In the genomic region with DNA sequence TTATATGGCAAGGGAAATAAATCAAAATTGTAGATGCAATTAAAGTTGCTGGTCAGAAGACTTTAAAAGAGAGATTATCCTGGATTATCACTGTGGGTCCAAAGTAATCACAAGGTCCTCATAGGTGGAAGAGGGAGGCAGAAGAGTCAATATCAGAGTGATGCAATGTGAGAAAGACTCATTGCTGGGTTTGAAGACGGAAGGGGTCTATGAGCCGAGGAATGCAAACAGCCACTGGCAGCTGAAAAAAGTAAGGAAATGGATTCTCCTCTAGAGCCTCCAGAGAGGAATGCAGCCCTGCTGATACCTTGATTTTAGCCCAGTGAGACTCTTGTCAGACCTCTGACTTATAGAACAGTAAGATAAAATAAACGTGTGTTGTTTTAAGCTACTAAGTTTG, we compare ENCODE assay signal across 16 cellular contexts. TPM values are rescaled to one million over a fixed set of nuclear protein-coding genes. Genes with fewer than 3 reads are reported as not detected.
DNase-seq lines count a peak whose midpoint lies in the region; ATAC-seq and TF ChIP-seq lines count a peak whose summit lies in the region.
"Had no signal": no experiment of that assay in that cellular context is flagged by ENCODE, and none has a peak within 500 bp of the region (broad histone marks: within the 10 kb centered on the region; RNA-seq: fewer than 3 reads in every experiment).

No MANE protein-coding gene starts in this region.

- H3K27ac ChIP-seq in GM23338 (ENCODE audit: low read depth): peak overlapping the region; percentile 30
- 0 out of 2 replicates have a peak overlapping the region, but pooled peaks have one; percentile 3 for H3K27ac ChIP-seq in SU-DHL-6 (ENCODE audit: low read depth, low read length)
- no peak overlapping the region for H3K27ac ChIP-seq in mesendoderm (ENCODE audit: low read depth, low read length)
- H3K27ac ChIP-seq: A549 had no signal

- TF ChIP-seq CTCF in GM23338 (conservative IDR thresholded peaks at IDR 0.05; ENCODE audit: low read depth in 2 of 2) (no peak), SU-DHL-6 (IDR thresholded peaks at IDR 0.05; ENCODE audit: insufficient read depth, low read length, poor library complexity, severe bottlenecking) (no peak)

- no peaks in the 10 kb centered on the region for H3K9me3 Mint-ChIP-seq in GM23338

- H3K4ac ChIP-seq in mesendoderm (ENCODE audit: low read depth, low read length): no peak overlapping the region

- H3K18ac ChIP-seq in mesendoderm (ENCODE audit: low read length): no peak overlapping the region

- H3K4me1 Mint-ChIP-seq in GM23338: peaks cover 8% of the 10 kb centered on the region

- no peak overlapping the region for H4K8ac ChIP-seq in mesendoderm (ENCODE audit: low read depth, low read length)

- no peak overlapping the region for H2BK120ac ChIP-seq in mesendoderm (ENCODE audit: low read depth, low read length)

- H3K36me3 ChIP-seq in GM23338 (ENCODE audit: insufficient read depth): no peaks in the 10 kb centered on the region
- no peaks in the 10 kb centered on the region for H3K36me3 ChIP-seq in SU-DHL-6 (ENCODE audit: low read length)
- no peaks in the 10 kb centered on the region for H3K36me3 ChIP-seq in mesendoderm (ENCODE audit: control insufficient read depth, insufficient read depth, low read length)

- no peaks in the 10 kb centered on the region for H3K36me3 Mint-ChIP-seq in GM23338 (ENCODE audit: low read depth)

- DNase-seq in GM23338 (ENCODE audit: low spot score) (peak; percentile 76), iPS DF 19.7 (ENCODE audit: low read depth, low spot score) (peak; percentile 20), mesendoderm (peak; percentile 84)
- no peak for DNase-seq in activated naive CD4-positive, alpha-beta T cell treated with Interleukin-2 at 50 U/mL for 16 hours
- DNase-seq: DMS53, MV-4-11, NCI-H1417 treated with DMSO at 0.1 percent for 48 hours, NCI-H2029 treated with DMSO at 0.1 percent for 48 hours, NCI-H510A treated with DMSO at 0.1 percent for 48 hours, OCI-M1, RPMI8226 had no signal

- H3K9me3 ChIP-seq in SU-DHL-6 (ENCODE audit: insufficient read depth, low read length): no peaks in the 10 kb centered on the region
- H3K9me3 ChIP-seq: A549 had no signal

- no peak overlapping the region for H4K5ac ChIP-seq in mesendoderm (ENCODE audit: low read length)

- H3K4me2 ChIP-seq in GM23338 (no peak overlapping the region), SU-DHL-6 (ENCODE audit: low read depth, low read length, poor library complexity, severe bottlenecking) (no peak overlapping the region), mesendoderm (ENCODE audit: low read length) (no peak overlapping the region)
- H3K4me2 ChIP-seq: A549 had no signal

- H3K27me3 Mint-ChIP-seq in GM23338 (ENCODE audit: insufficient read depth, low read depth, poor library complexity): peaks cover 3% of the 10 kb centered on the region

- no peaks in the 10 kb centered on the region for H3K79me1 ChIP-seq in mesendoderm (ENCODE audit: low read length)

- no peak overlapping the region for H3K9ac ChIP-seq in SU-DHL-6 (ENCODE audit: low read length)
- no peak overlapping the region for H3K9ac ChIP-seq in mesendoderm (ENCODE audit: low read length)

- H4K20me1 ChIP-seq in GM23338 (replicated peaks; ENCODE audit: insufficient read depth) (no peaks in the 10 kb centered on the region), SU-DHL-6 (ENCODE audit: low read depth, low read length) (no peaks in the 10 kb centered on the region)

- no peaks in the 10 kb centered on the region for H3K27me3 ChIP-seq in GM23338 (ENCODE audit: insufficient read depth)
- no peaks in the 10 kb centered on the region for H3K27me3 ChIP-seq in SU-DHL-6 (ENCODE audit: low read length)
- H3K27me3 ChIP-seq in mesendoderm (ENCODE audit: insufficient read depth, low read length, poor library complexity): no peaks in the 10 kb centered on the region

- H3K4me1 ChIP-seq in GM23338 (ENCODE audit: insufficient read depth) (no peaks in the 10 kb centered on the region), mesendoderm (ENCODE audit: control insufficient read depth, low read depth, low read length) (no peaks in the 10 kb centered on the region)
- H3K4me1 ChIP-seq: A549 had no signal

- H3K4me3 ChIP-seq in GM23338 (no peak overlapping the region), SU-DHL-6 (ENCODE audit: insufficient read depth, low read length, poor library complexity, severe bottlenecking) (no peak overlapping the region), mesendoderm (ENCODE audit: low read length) (no peak overlapping the region)
- H3K4me3 ChIP-seq: A549 had no signal

- no peak overlapping the region for H3K23ac ChIP-seq in mesendoderm (ENCODE audit: low read length)

- no peak overlapping the region for H2AK5ac ChIP-seq in mesendoderm (ENCODE audit: low read length)

- H2BK5ac ChIP-seq in mesendoderm (ENCODE audit: low read length): no peak overlapping the region

- no peaks in the 10 kb centered on the region for H3F3A ChIP-seq in GM23338 (replicated peaks; ENCODE audit: low read depth)
- peaks cover 20% of the 10 kb centered on the region for H3F3A ChIP-seq in SU-DHL-6 (ENCODE audit: insufficient read depth)

- no peak overlapping the region for H2AFZ ChIP-seq in GM23338
- no peak overlapping the region for H2AFZ ChIP-seq in SU-DHL-6 (ENCODE audit: low read depth, low read length, severe bottlenecking)

- H2BK15ac ChIP-seq in mesendoderm (replicated peaks; ENCODE audit: low read depth): no peak overlapping the region

- no CpG with 5 or more reads among the region's 3 CpGs for WGBS in mesendoderm (ENCODE audit: extremely low coverage, insufficient coverage, low lambda C conversion rate)

- no peaks in the 10 kb centered on the region for H3K79me2 ChIP-seq in GM23338 (replicated peaks; ENCODE audit: insufficient read depth)
- H3K79me2 ChIP-seq in SU-DHL-6 (ENCODE audit: insufficient read depth, low read length): no peaks in the 10 kb centered on the region
- H3K79me2 ChIP-seq in mesendoderm (ENCODE audit: control insufficient read depth, insufficient read depth, low read length): no peaks in the 10 kb centered on the region

- no peak overlapping the region for H3K4me3 Mint-ChIP-seq in GM23338

- peak; percentile 94 for ATAC-seq in GM23338
- ATAC-seq in HG03135 (IDR thresholded peaks at IDR 0.05; ENCODE audit: unreplicated experiment): no peak
- no peak for ATAC-seq in GM18519 (IDR thresholded peaks at IDR 0.05; ENCODE audit: low FRiP score, unreplicated experiment)
- no peak for ATAC-seq in HG03097 (IDR thresholded peaks at IDR 0.05; ENCODE audit: low FRiP score, unreplicated experiment)
- ATAC-seq: A549 had no signal

- H3K27ac Mint-ChIP-seq in GM23338: peak overlapping the region; percentile 81

- H3K9me2 ChIP-seq in GM23338 (ENCODE audit: insufficient read depth) (no peaks in the 10 kb centered on the region), SU-DHL-6 (replicated peaks; ENCODE audit: insufficient read depth, low read length) (no peaks in the 10 kb centered on the region)

- H3K56ac ChIP-seq in mesendoderm (ENCODE audit: low read length): no peak overlapping the region

RNA-seq across cellular contexts. Expression of a gene that starts 59.8 kb away (rescaled TPM):
- 63.6 and 67.4 TPM in 2 replicates for total RNA-seq in GM23338 (2014; rRNA removed; shearing (Covaris generic))
- polyA plus RNA-seq in GM23338 (2016; fragmentation: Nextera tagmentation; extraction: Ambion mirVana): 47.9 and 52.8 TPM in 2 replicates
- 24.4 TPM for polyA plus RNA-seq in mesendoderm (2013, experiment 1 of 2)
- polyA plus RNA-seq in mesendoderm (2013, experiment 2 of 2): 25.6 TPM
